In genomic region chr1:44471911-44472439, GRCh38 we compare ENCODE assay signal across 16 cellular contexts.
"Had no signal": no experiment of that assay in that cellular context is flagged by ENCODE, and none has a peak within 500 bp of the region (broad histone marks: within the 10 kb centered on the region; RNA-seq: fewer than 3 reads in every experiment).

No MANE protein-coding gene starts in this region.

- H3K36me3 ChIP-seq: ovary, right atrium auricular region, suprapubic skin, thyroid gland, upper lobe of left lung, uterus had no signal

- H3K9me3 Mint-ChIP-seq: dendritic cell treated with granulocyte-macrophage colony-stimulating factor and Interleukin-4, amounts not matched to agents 40 ng/mL and 50 ng/mL, for 4 days had no signal

- H3K27ac ChIP-seq: foreskin keratinocyte, hepatocyte, ovary, right atrium auricular region, suprapubic skin, uterus had no signal

- ATAC-seq: foreskin keratinocyte; naive thymus-derived CD4-positive, alpha-beta T cell had no signal

- DNase-seq: erythroblast; foreskin keratinocyte; kidney glomerular epithelial cell; naive thymus-derived CD4-positive, alpha-beta T cell; ovary; stimulated activated CD4-positive, alpha-beta T cell treated with anti-CD3 and anti-CD28 coated beads, Interleukin-2, amount 100 ng/mL, for 48 hours; stimulated activated naive CD4-positive, alpha-beta T cell treated with Interleukin-2 at 50 U/mL for 16 hours; uterus had no signal

- H3K4me3 ChIP-seq: hepatocyte, ovary, right atrium auricular region, smooth muscle cell, suprapubic skin, thyroid gland, uterus had no signal

- H3K4me1 ChIP-seq: foreskin keratinocyte, right atrium auricular region, uterus had no signal

- H3K27me3 ChIP-seq: ovary, right atrium auricular region, suprapubic skin, thyroid gland, upper lobe of left lung, uterus had no signal

- H3K9me3 ChIP-seq: ovary, right atrium auricular region, suprapubic skin, thyroid gland, upper lobe of left lung, uterus had no signal

- H3K4me3 Mint-ChIP-seq: dendritic cell treated with granulocyte-macrophage colony-stimulating factor and Interleukin-4, amounts not matched to agents 40 ng/mL and 50 ng/mL, for 4 days; neural crest cell had no signal

- H3K27ac Mint-ChIP-seq: dendritic cell treated with granulocyte-macrophage colony-stimulating factor and Interleukin-4, amounts not matched to agents 40 ng/mL and 50 ng/mL, for 4 days; naive thymus-derived CD4-positive, alpha-beta T cell had no signal
